In the genomic region with DNA sequence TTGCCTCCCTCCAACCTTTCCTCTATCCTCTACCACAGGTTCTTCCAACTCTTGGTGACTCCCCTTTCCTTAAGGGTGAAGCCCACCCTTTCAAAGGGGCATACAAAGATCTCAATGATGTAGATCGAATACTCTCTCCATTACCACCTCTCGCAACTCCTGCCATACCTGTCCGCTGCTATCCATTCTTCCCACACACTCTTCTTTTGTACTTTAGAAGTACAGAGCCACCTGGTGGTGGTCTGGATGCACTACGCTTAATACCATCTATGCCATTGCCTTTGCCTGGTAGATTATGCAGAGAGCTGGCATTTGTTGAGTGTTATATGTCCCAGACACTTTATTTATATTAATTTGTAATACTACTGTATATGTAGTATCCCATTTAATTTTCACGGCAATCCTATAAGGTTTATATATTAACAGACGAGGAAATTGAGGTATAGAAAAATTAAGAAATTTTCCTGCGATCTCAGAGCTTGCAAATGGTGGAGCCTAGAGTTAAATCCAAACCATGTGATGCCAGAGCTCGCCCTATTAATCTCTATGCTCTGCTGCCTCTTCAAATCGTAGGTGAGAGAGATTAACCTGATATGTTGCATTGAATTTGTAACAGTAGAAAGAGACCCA, we compare ENCODE assay signal across 8 cellular contexts. TPM values are rescaled to one million over a fixed set of nuclear protein-coding genes. Genes with fewer than 3 reads are reported as not detected.
DNase-seq lines count a peak whose midpoint lies in the region; ATAC-seq and TF ChIP-seq lines count a peak whose summit lies in the region.

No MANE protein-coding gene starts in this region.

- H3K4me3 ChIP-seq in AG04450 (ENCODE audit: low read depth, low read length) (no peak overlapping the region), right lobe of liver (no peak overlapping the region)

- CTCF ChIA-PET in AG04450 (lab: Charles Lee) = interaction anchor here (0.5 to 4.6 kb wide), 33 partner anchors 9 to 706 kb away, joined by 3 to 32 read pairs (median 5); partner anchors contain the start of gene TSHB

- no peaks in the 10 kb centered on the region for H3K9me3 ChIP-seq in AG04450 (ENCODE audit: control insufficient read depth, insufficient read depth, low read length)
- H3K9me3 ChIP-seq in right lobe of liver = no peaks in the 10 kb centered on the region

- no peak overlapping the region for H3K27ac Mint-ChIP-seq in stimulated activated effector memory CD8-positive, alpha-beta T cell treated with anti-CD3 and anti-CD28 coated beads, Interleukin-12 subunit alpha, Interleukin-12 subunit beta, amount 100 ng/mL, for 72 hours

- intact Hi-C loops in right lobe of liver (cut with DNase I) = no loop called here

- ATAC-seq in GM18511 (IDR thresholded peaks at IDR 0.05; ENCODE audit: unreplicated experiment) = peak; percentile 91
- peak; percentile 75 for ATAC-seq in HG03045 (IDR thresholded peaks at IDR 0.05; ENCODE audit: unreplicated experiment)
- peak; percentile 55 to 79 for ATAC-seq in activated CD4-positive, CD25-positive, alpha-beta regulatory T cell treated with anti-CD3 and anti-CD28 coated beads, Interleukin-2, amount 50 U/mL, for 24 hours
- peak; percentile 94 to 98 (median 96) for ATAC-seq in right lobe of liver
- ATAC-seq in stimulated activated effector memory CD8-positive, alpha-beta T cell treated with anti-CD3 and anti-CD28 coated beads, Interleukin-12 subunit alpha, Interleukin-12 subunit beta, amount 100 ng/mL, for 72 hours = peak; percentile 78

- TF ChIP-seq CTCF in AG04450 (IDR thresholded peaks at IDR 0.05; ENCODE audit: low read depth, low read length) = peak; percentile 87
- TF ChIP-seq CTCF in right lobe of liver (IDR thresholded peaks at IDR 0.05) = peak; percentile 72 to 90 (median 86)

- WGBS in right lobe of liver (ENCODE audit: insufficient coverage, low coverage, low lambda C conversion rate, missing lambda C conversion rate) = 23% methylated on average over 9 of the region's 9 CpGs

- TF ChIP-seq POLR2A in right lobe of liver (IDR thresholded peaks at IDR 0.05) = no peak

- POLR2A ChIA-PET in AG04450 (lab: Yijun Ruan, JAX) = no interaction called here

- H3K9me3 Mint-ChIP-seq in stimulated activated effector memory CD8-positive, alpha-beta T cell treated with anti-CD3 and anti-CD28 coated beads, Interleukin-12 subunit alpha, Interleukin-12 subunit beta, amount 100 ng/mL, for 72 hours = no peaks in the 10 kb centered on the region

- no peak for DNase-seq in AG04450 (ENCODE audit: low read depth, low spot score)
- peak; percentile 59 for DNase-seq in NCI-H2196 treated with DMSO at 0.1 percent for 48 hours (lab: John Stamatoyannopoulos, UW; ENCODE audit: unreplicated experiment)
- peak; percentile 35 to 66 for DNase-seq in dermis microvascular lymphatic vessel endothelial cell (ENCODE audit: low read depth in 2 of 2)
- DNase-seq in right lobe of liver = peak in 2 of 3 donors; percentile 30 to 63
- peak; percentile 33 to 69 for DNase-seq in stimulated activated effector memory CD8-positive, alpha-beta T cell treated with anti-CD3 and anti-CD28 coated beads, Interleukin-12 subunit alpha, Interleukin-12 subunit beta, amount 100 ng/mL, for 72 hours (ENCODE audit: low spot score in 2 of 2)

- no peak overlapping the region for H3K4me3 Mint-ChIP-seq in stimulated activated effector memory CD8-positive, alpha-beta T cell treated with anti-CD3 and anti-CD28 coated beads, Interleukin-12 subunit alpha, Interleukin-12 subunit beta, amount 100 ng/mL, for 72 hours

- no peaks in the 10 kb centered on the region for H3K36me3 Mint-ChIP-seq in stimulated activated effector memory CD8-positive, alpha-beta T cell treated with anti-CD3 and anti-CD28 coated beads, Interleukin-12 subunit alpha, Interleukin-12 subunit beta, amount 100 ng/mL, for 72 hours

- H3K27ac ChIP-seq in AG04450 (ENCODE audit: low read depth, low read length) = no peak overlapping the region
- H3K27ac ChIP-seq in right lobe of liver = no peak overlapping the region

- H3K4me1 ChIP-seq in right lobe of liver = no peaks in the 10 kb centered on the region

- no peaks in the 10 kb centered on the region for H3K36me3 ChIP-seq in right lobe of liver

- H3K4me1 Mint-ChIP-seq in stimulated activated effector memory CD8-positive, alpha-beta T cell treated with anti-CD3 and anti-CD28 coated beads, Interleukin-12 subunit alpha, Interleukin-12 subunit beta, amount 100 ng/mL, for 72 hours = no peaks in the 10 kb centered on the region

- H3K27me3 ChIP-seq in AG04450 (ENCODE audit: control insufficient read depth, insufficient read depth, low read length) = no peaks in the 10 kb centered on the region
- H3K27me3 ChIP-seq in right lobe of liver = no peaks in the 10 kb centered on the region

RNA-seq across cellular contexts. Expression of gene TSHB, which starts 22.9 kb away (rescaled TPM):
- polyA plus RNA-seq in AG04450 (2011; rRNA removed) = not detected in 2 replicates
- polyA minus RNA-seq in AG04450 (2011; rRNA and poly(A)+ RNA removed) = not detected in 2 replicates
- total RNA-seq in dermis microvascular lymphatic vessel endothelial cell (not detected in 2 replicates), right lobe of liver (not detected)

RNA-seq across cellular contexts. Expression of gene TSPAN2, which starts 36.7 kb away (rescaled TPM):
- 2.3 and 4.0 TPM in 2 replicates for polyA plus RNA-seq in AG04450 (2011; rRNA removed)
- polyA minus RNA-seq in AG04450 (2011; rRNA and poly(A)+ RNA removed) = 3.0 and 3.2 TPM in 2 replicates
- total RNA-seq in dermis microvascular lymphatic vessel endothelial cell = 1.3 and 5.9 TPM in 2 replicates
- under 1 TPM in 4 of 6 experiments, not detected in 2; 0.35 to 0.55 (median 0.42) TPM for total RNA-seq in right lobe of liver
